In genomic region chr4:57048590-57049304, GRCh38 we compare ENCODE assay signal across 16 cellular contexts.
DNase-seq lines count a peak whose midpoint lies in the region; ATAC-seq and TF ChIP-seq lines count a peak whose summit lies in the region.
"Had no signal": no experiment of that assay in that cellular context is flagged by ENCODE, and none has a peak within 500 bp of the region (broad histone marks: within the 10 kb centered on the region; RNA-seq: fewer than 3 reads in every experiment).

No MANE protein-coding gene starts in this region.

- DNase-seq in AG08395 (ENCODE audit: low spot score) (peak; percentile 22), RWPE1 (ENCODE audit: low spot score) (peak; percentile 42), osteocyte (ENCODE audit: extremely low spot score, unreplicated experiment) (no peak), SKM-1 (lab: John Stamatoyannopoulos, UW; ENCODE audit: unreplicated experiment) (no peak), NCI-H524 (lab: John Stamatoyannopoulos, UW) (no peak)
- no peak for DNase-seq in activated T-helper 1 cell treated with anti-CD3 and anti-CD28 coated beads, Interleukin-12 subunit alpha, Interleukin-12 subunit beta, Interleukin-2, Interleukin-4 antibody, amounts not matched to agents 30 ng/mL and 10 ng/mL and 1 ng/mL, durations not matched to agents 14 hours and 24 hours and 36 hours (ENCODE audit: low spot score)
- DNase-seq: amniotic stem cell; NCI-H1694; NCI-H446 treated with DMSO at 0.1 percent for 48 hours; stimulated activated naive CD8-positive, alpha-beta T cell treated with anti-CD3 and anti-CD28 coated beads, Interleukin-15, amount 100 ng/mL, for 72 hours had no signal

- ATAC-seq in esophagus mucosa (peak; percentile 55), GM19395 (IDR thresholded peaks at IDR 0.05; ENCODE audit: unreplicated experiment) (no peak)
- ATAC-seq: activated CD4-positive, CD25-positive, alpha-beta regulatory T cell treated with anti-CD3 and anti-CD28 coated beads, Interleukin-2, amount 50 U/mL, for 24 hours; natural killer cell treated with Interleukin-12 subunit alpha and Interleukin-12 subunit beta and Interleukin-15 and Interleukin-18, amount 100 ng/mL, for 72 hours; stimulated activated naive CD8-positive, alpha-beta T cell treated with anti-CD3 and anti-CD28 coated beads, Interleukin-15, amount 100 ng/mL, for 72 hours had no signal

- peak overlapping the region; percentile 95 for H3K27ac Mint-ChIP-seq in osteocyte (ENCODE audit: unreplicated experiment)
- no peak overlapping the region for H3K27ac Mint-ChIP-seq in activated T-helper 1 cell treated with anti-CD3 and anti-CD28 coated beads, Interleukin-12 subunit alpha, Interleukin-12 subunit beta, Interleukin-2, Interleukin-4 antibody, amounts not matched to agents 30 ng/mL and 10 ng/mL and 1 ng/mL, durations not matched to agents 14 hours and 24 hours and 36 hours
- H3K27ac Mint-ChIP-seq: memory B cell; natural killer cell treated with Interleukin-12 subunit alpha and Interleukin-12 subunit beta and Interleukin-15 and Interleukin-18, amount 100 ng/mL, for 72 hours; stimulated activated naive CD8-positive, alpha-beta T cell treated with anti-CD3 and anti-CD28 coated beads, Interleukin-15, amount 100 ng/mL, for 72 hours; T-helper 2 cell treated with Interferon-gamma antibody and Interleukin-4, amounts not matched to agents 5 μg/mL and 100 μg/mL, for 36 hours had no signal

- peaks cover 57% of the 10 kb centered on the region for H3K36me3 Mint-ChIP-seq in osteocyte (ENCODE audit: unreplicated experiment)
- H3K36me3 Mint-ChIP-seq in activated T-helper 1 cell treated with anti-CD3 and anti-CD28 coated beads, Interleukin-12 subunit alpha, Interleukin-12 subunit beta, Interleukin-2, Interleukin-4 antibody, amounts not matched to agents 30 ng/mL and 10 ng/mL and 1 ng/mL, durations not matched to agents 14 hours and 24 hours and 36 hours (ENCODE audit: low read depth): no peaks in the 10 kb centered on the region
- H3K36me3 Mint-ChIP-seq: natural killer cell treated with Interleukin-12 subunit alpha and Interleukin-12 subunit beta and Interleukin-15 and Interleukin-18, amount 100 ng/mL, for 72 hours had no signal

- CTCF ChIA-PET in RWPE1 (lab: Yijun Ruan, JAX): no interaction called here

- no peak for TF ChIP-seq CTCF in RWPE1 (conservative IDR thresholded peaks at IDR 0.05; ENCODE audit: low read depth)
- no peak for TF ChIP-seq CTCF in osteocyte (IDR thresholded peaks at IDR 0.05)

- peaks cover 94% of the 10 kb centered on the region for H3K4me1 Mint-ChIP-seq in osteocyte (ENCODE audit: unreplicated experiment)
- H3K4me1 Mint-ChIP-seq in activated T-helper 1 cell treated with anti-CD3 and anti-CD28 coated beads, Interleukin-12 subunit alpha, Interleukin-12 subunit beta, Interleukin-2, Interleukin-4 antibody, amounts not matched to agents 30 ng/mL and 10 ng/mL and 1 ng/mL, durations not matched to agents 14 hours and 24 hours and 36 hours (ENCODE audit: low read depth): no peaks in the 10 kb centered on the region
- H3K4me1 Mint-ChIP-seq: memory B cell; stimulated activated naive CD8-positive, alpha-beta T cell treated with anti-CD3 and anti-CD28 coated beads, Interleukin-15, amount 100 ng/mL, for 72 hours had no signal

- no peaks in the 10 kb centered on the region for H3K27me3 Mint-ChIP-seq in osteocyte (ENCODE audit: unreplicated experiment)
- H3K27me3 Mint-ChIP-seq in activated T-helper 1 cell treated with anti-CD3 and anti-CD28 coated beads, Interleukin-12 subunit alpha, Interleukin-12 subunit beta, Interleukin-2, Interleukin-4 antibody, amounts not matched to agents 30 ng/mL and 10 ng/mL and 1 ng/mL, durations not matched to agents 14 hours and 24 hours and 36 hours (ENCODE audit: insufficient read depth): peaks cover 7% of the 10 kb centered on the region
- H3K27me3 Mint-ChIP-seq: natural killer cell treated with Interleukin-12 subunit alpha and Interleukin-12 subunit beta and Interleukin-15 and Interleukin-18, amount 100 ng/mL, for 72 hours had no signal

- H3K4me3 Mint-ChIP-seq in osteocyte (ENCODE audit: unreplicated experiment): no peak overlapping the region
- no peak overlapping the region for H3K4me3 Mint-ChIP-seq in activated T-helper 1 cell treated with anti-CD3 and anti-CD28 coated beads, Interleukin-12 subunit alpha, Interleukin-12 subunit beta, Interleukin-2, Interleukin-4 antibody, amounts not matched to agents 30 ng/mL and 10 ng/mL and 1 ng/mL, durations not matched to agents 14 hours and 24 hours and 36 hours
- H3K4me3 Mint-ChIP-seq: memory B cell; natural killer cell treated with Interleukin-12 subunit alpha and Interleukin-12 subunit beta and Interleukin-15 and Interleukin-18, amount 100 ng/mL, for 72 hours; stimulated activated naive CD8-positive, alpha-beta T cell treated with anti-CD3 and anti-CD28 coated beads, Interleukin-15, amount 100 ng/mL, for 72 hours; T-helper 2 cell treated with Interferon-gamma antibody and Interleukin-4, amounts not matched to agents 5 μg/mL and 100 μg/mL, for 36 hours had no signal

- H3K9me3 Mint-ChIP-seq in osteocyte (ENCODE audit: unreplicated experiment): no peaks in the 10 kb centered on the region
- no peaks in the 10 kb centered on the region for H3K9me3 Mint-ChIP-seq in activated T-helper 1 cell treated with anti-CD3 and anti-CD28 coated beads, Interleukin-12 subunit alpha, Interleukin-12 subunit beta, Interleukin-2, Interleukin-4 antibody, amounts not matched to agents 30 ng/mL and 10 ng/mL and 1 ng/mL, durations not matched to agents 14 hours and 24 hours and 36 hours
- H3K9me3 Mint-ChIP-seq: natural killer cell treated with Interleukin-12 subunit alpha and Interleukin-12 subunit beta and Interleukin-15 and Interleukin-18, amount 100 ng/mL, for 72 hours; T-helper 2 cell treated with Interferon-gamma antibody and Interleukin-4, amounts not matched to agents 5 μg/mL and 100 μg/mL, for 36 hours had no signal

- no peak overlapping the region for H3K27ac ChIP-seq in RWPE1

- intact Hi-C loops in activated T-helper 1 cell treated with anti-CD3 and anti-CD28 coated beads, Interleukin-12 subunit alpha, Interleukin-12 subunit beta, Interleukin-2, Interleukin-4 antibody, amounts not matched to agents 30 ng/mL and 10 ng/mL and 1 ng/mL, durations not matched to agents 14 hours and 24 hours and 36 hours (cut with micrococcal nuclease): no loop called here

- POLR2A ChIA-PET in RWPE1 (lab: Yijun Ruan, JAX; ENCODE audit: low non-redundant PET): interaction anchor here (0.5 kb wide), 1 partner anchor 41 kb away, joined by 3 read pairs; no protein-coding TSS in a partner anchor

Comparison
In these comparisons a context has a peak if more than half of its experiments do, and no peak if none do; other contexts are left out.
1. DNase-seq: peak in AG08395 (single experiment) and RWPE1 (single experiment); none in osteocyte (single experiment), SKM-1 (single experiment), activated T-helper 1 cell treated with anti-CD3 and anti-CD28 coated beads, Interleukin-12 subunit alpha, Interleukin-12 subunit beta, Interleukin-2, Interleukin-4 antibody, amounts not matched to agents 30 ng/mL and 10 ng/mL and 1 ng/mL, durations not matched to agents 14 hours and 24 hours and 36 hours (single experiment) and NCI-H524 (0 of 2).